1 cellular context compared by ENCODE assay signal in genomic region chr7:23065974-23066373, GRCh38.
TF ChIP-seq lines count a peak whose summit lies in the region.

No MANE protein-coding gene starts in this region.

TF ChIP-seq in IMR-90, 13 proteins besides CTCF, POLR2A, EP300 and RAD21:
- TF ChIP-seq CEBPB (IDR thresholded peaks at IDR 0.05; ENCODE audit: low read depth, low read length) (no peak), MAZ (IDR thresholded peaks at IDR 0.05; ENCODE audit: borderline replicate concordance, low read depth, low read length) (no peak), BHLHE40 (IDR thresholded peaks at IDR 0.05; ENCODE audit: low read depth, low read length) (0 out of 2 replicates have a peak, but pooled peaks have one; percentile 13), MXI1 (IDR thresholded peaks at IDR 0.05; ENCODE audit: borderline replicate concordance, low read depth, low read length) (no peak), ELK1 (IDR thresholded peaks at IDR 0.05; ENCODE audit: borderline replicate concordance, low read depth, low read length) (no peak)
